Comparison of ENCODE assay signal across 24 cellular contexts in genomic region chr1:94935476-94935875, GRCh38. TPM values are rescaled to one million over a fixed set of nuclear protein-coding genes. Genes with fewer than 3 reads are reported as not detected.
DNase-seq lines count a peak whose midpoint lies in the region; ATAC-seq and TF ChIP-seq lines count a peak whose summit lies in the region.
"Had no signal": no experiment of that assay in that cellular context is flagged by ENCODE, and none has a peak within 500 bp of the region (broad histone marks: within the 10 kb centered on the region; RNA-seq: fewer than 3 reads in every experiment).

No MANE protein-coding gene starts in this region.

- H3K36me3 ChIP-seq in GM23338 (ENCODE audit: insufficient read depth) (no peaks in the 10 kb centered on the region), ascending aorta (peaks cover 0 to 22% of the 10 kb centered on the region in 2 donors), thoracic aorta (no peaks in the 10 kb centered on the region)
- H3K36me3 ChIP-seq in CD8-positive, alpha-beta T cell (ENCODE audit: insufficient read depth, low read length): no peaks in the 10 kb centered on the region
- H3K36me3 ChIP-seq: neutrophil, suprapubic skin had no signal

- CTCF ChIA-PET in CD8-positive, alpha-beta T cell (lab: Charles Lee): no interaction called here

- H3K27me3 Mint-ChIP-seq in GM23338 (ENCODE audit: insufficient read depth, low read depth, poor library complexity) (peaks cover 4% of the 10 kb centered on the region), mesothelial cell of epicardium (ENCODE audit: low read depth) (no peaks in the 10 kb centered on the region)
- H3K27me3 Mint-ChIP-seq in CD8-positive, alpha-beta T cell (ENCODE audit: low read depth): peaks cover 5% of the 10 kb centered on the region

- H3F3A ChIP-seq in GM23338 (replicated peaks; ENCODE audit: low read depth): no peaks in the 10 kb centered on the region

- H3K36me3 Mint-ChIP-seq in GM23338 (ENCODE audit: low read depth) (peaks cover 11% of the 10 kb centered on the region; the same call in 1 of the 3 replicates), mesothelial cell of epicardium (peaks cover 11% of the 10 kb centered on the region)
- no peaks in the 10 kb centered on the region for H3K36me3 Mint-ChIP-seq in CD8-positive, alpha-beta T cell
- H3K36me3 Mint-ChIP-seq: CD14-positive monocyte had no signal

- H3K9me2 ChIP-seq in GM23338 (ENCODE audit: insufficient read depth): peaks cover 6% of the 10 kb centered on the region; the same call in 1 of the 2 replicates

- ATAC-seq in GM23338 (no peak), thoracic aorta (ENCODE audit: insufficient number of reproducible peaks, low FRiP score, low read depth) (no peak), GM18519 (IDR thresholded peaks at IDR 0.05; ENCODE audit: low FRiP score, unreplicated experiment) (no peak), GM19023 (IDR thresholded peaks at IDR 0.05; ENCODE audit: unreplicated experiment) (no peak)
- no peak for ATAC-seq in CD8-positive, alpha-beta T cell
- ATAC-seq: activated T-cell treated with anti-CD3 and anti-CD28 coated beads, Interleukin-2, amount 50 U/mL, for 4 hours; K562; lower lobe of right lung; Panc1 had no signal

- H3K4me1 Mint-ChIP-seq in GM23338 (peaks cover 28% of the 10 kb centered on the region), mesothelial cell of epicardium (peaks cover 47% of the 10 kb centered on the region)
- peaks cover 4% of the 10 kb centered on the region for H3K4me1 Mint-ChIP-seq in CD8-positive, alpha-beta T cell (ENCODE audit: low read depth)
- H3K4me1 Mint-ChIP-seq: CD14-positive monocyte had no signal

- H3K4me3 Mint-ChIP-seq in GM23338 (no peak overlapping the region), mesothelial cell of epicardium (no peak overlapping the region)
- H3K4me3 Mint-ChIP-seq in CD8-positive, alpha-beta T cell: no peak overlapping the region
- H3K4me3 Mint-ChIP-seq: activated T-cell treated with anti-CD3 and anti-CD28 coated beads, Interleukin-2, amount 50 U/mL, for 4 hours; CD14-positive monocyte had no signal

- POLR2A ChIA-PET in CD8-positive, alpha-beta T cell (lab: Charles Lee): interaction anchor here (0.6 kb wide), 1 partner anchor 18 kb away, joined by 3 read pairs; no protein-coding TSS in a partner anchor

- no peak for TF ChIP-seq CTCF in GM23338 (conservative IDR thresholded peaks at IDR 0.05; ENCODE audit: low read depth in 2 of 2)
- TF ChIP-seq CTCF in ascending aorta (IDR thresholded peaks at IDR 0.05): no peak
- no peak for TF ChIP-seq CTCF in mesothelial cell of epicardium (IDR thresholded peaks at IDR 0.05; ENCODE audit: unreplicated experiment)
- TF ChIP-seq CTCF in thoracic aorta (IDR thresholded peaks at IDR 0.05): no peak
- TF ChIP-seq CTCF in CD8-positive, alpha-beta T cell (IDR thresholded peaks at IDR 0.05): no peak

- intact Hi-C loops in ascending aorta (cut with DNase I): no loop called here
- intact Hi-C loops in CD8-positive, alpha-beta T cell (cut with DNase I, micrococcal nuclease): no loop called here

- H3K27ac ChIP-seq in GM23338 (ENCODE audit: low read depth) (no peak overlapping the region; the same call in 1 of the 2 replicates), ascending aorta (peak overlapping the region; percentile 57 to 75), thoracic aorta (peak overlapping the region; percentile 48 to 57)
- no peak overlapping the region for H3K27ac ChIP-seq in CD8-positive, alpha-beta T cell (ENCODE audit: low read depth, low read length)
- H3K27ac ChIP-seq: lower lobe of right lung, neutrophil, suprapubic skin had no signal

- H3K4me1 ChIP-seq in GM23338 (ENCODE audit: insufficient read depth): peaks cover 34% of the 10 kb centered on the region
- H3K4me1 ChIP-seq in ascending aorta: peaks cover 0 to 36% of the 10 kb centered on the region in 2 donors
- peaks cover 25 to 47% of the 10 kb centered on the region in 2 donors for H3K4me1 ChIP-seq in thoracic aorta (ENCODE audit: control insufficient read depth in 1 of 2, low read depth in 2 of 2)
- H3K4me1 ChIP-seq in CD8-positive, alpha-beta T cell (ENCODE audit: insufficient read depth, low read length): no peaks in the 10 kb centered on the region

- H2AFZ ChIP-seq in GM23338: no peak overlapping the region

- no peaks in the 10 kb centered on the region for H3K9me3 ChIP-seq in ascending aorta
- no peaks in the 10 kb centered on the region for H3K9me3 ChIP-seq in thoracic aorta
- no peaks in the 10 kb centered on the region for H3K9me3 ChIP-seq in CD8-positive, alpha-beta T cell (ENCODE audit: low read length)
- H3K9me3 ChIP-seq: lower lobe of right lung, neutrophil, suprapubic skin had no signal

- no peaks in the 10 kb centered on the region for H4K20me1 ChIP-seq in GM23338 (replicated peaks; ENCODE audit: insufficient read depth)

- H3K27me3 ChIP-seq in GM23338 (ENCODE audit: insufficient read depth): no peaks in the 10 kb centered on the region
- H3K27me3 ChIP-seq in ascending aorta: no peaks in the 10 kb centered on the region
- no peaks in the 10 kb centered on the region for H3K27me3 ChIP-seq in thoracic aorta (replicated peaks; ENCODE audit: insufficient read depth)
- no peaks in the 10 kb centered on the region for H3K27me3 ChIP-seq in CD8-positive, alpha-beta T cell (ENCODE audit: insufficient read depth, low read length)
- H3K27me3 ChIP-seq: suprapubic skin had no signal

- no peak overlapping the region for H3K4me2 ChIP-seq in GM23338

- no peaks in the 10 kb centered on the region; the same call in 2 of the 3 replicates for H3K9me3 Mint-ChIP-seq in GM23338
- no peaks in the 10 kb centered on the region for H3K9me3 Mint-ChIP-seq in mesothelial cell of epicardium
- no peaks in the 10 kb centered on the region for H3K9me3 Mint-ChIP-seq in CD8-positive, alpha-beta T cell
- H3K9me3 Mint-ChIP-seq: activated T-cell treated with anti-CD3 and anti-CD28 coated beads, Interleukin-2, amount 50 U/mL, for 4 hours had no signal

- H3K79me2 ChIP-seq in GM23338 (replicated peaks; ENCODE audit: insufficient read depth): peaks cover 4% of the 10 kb centered on the region

- H3K4me3 ChIP-seq in GM23338: no peak overlapping the region
- peak overlapping the region in 1 of 2 donors; percentile 35 for H3K4me3 ChIP-seq in ascending aorta
- no peak overlapping the region for H3K4me3 ChIP-seq in thoracic aorta
- H3K4me3 ChIP-seq in CD8-positive, alpha-beta T cell (ENCODE audit: low read depth, low read length): no peak overlapping the region
- H3K4me3 ChIP-seq: K562, lower lobe of right lung, skin epidermis, suprapubic skin had no signal

- DNase-seq in GM23338 (ENCODE audit: low spot score) (no peak), ascending aorta (ENCODE audit: low spot score in 2 of 2) (no peak), mesothelial cell of epicardium (ENCODE audit: low spot score in 2 of 2, unreplicated experiment in 2 of 2) (no peak), thoracic aorta (ENCODE audit: low spot score) (no peak), H4 (ENCODE audit: low spot score) (no peak)
- DNase-seq in CD8-positive, alpha-beta T cell: no peak
- DNase-seq: activated naive CD4-positive, alpha-beta T cell; activated T-cell treated with anti-CD3 and anti-CD28 coated beads, Interleukin-2, amount 50 U/mL, for 4 hours; cortex of kidney; kidney; lower lobe of right lung; NCI-H1417 treated with DMSO at 0.1 percent for 48 hours; NCI-H446 treated with DMSO at 0.1 percent for 48 hours; SHP77 treated with DMSO at 0.1 percent for 48 hours; stimulated activated CD4-positive, alpha-beta T cell treated with anti-CD3 and anti-CD28 coated beads, Interleukin-1b, Interleukin-23, amount 100 ng/mL, for 48 hours; T-helper 1 cell had no signal

- peak overlapping the region; percentile 3; the same call in 1 of the 2 replicates for H3K27ac Mint-ChIP-seq in GM23338
- peak overlapping the region; percentile 91 for H3K27ac Mint-ChIP-seq in mesothelial cell of epicardium
- H3K27ac Mint-ChIP-seq in CD8-positive, alpha-beta T cell: no peak overlapping the region
- H3K27ac Mint-ChIP-seq: CD14-positive monocyte had no signal

TF ChIP-seq in GM23338, 12 proteins besides CTCF, POLR2A, EP300 and RAD21 (continues in another document):
- TF ChIP-seq ZNF331 (CRISPR knock-in tag; IDR thresholded peaks at IDR 0.05; ENCODE audit: low read depth): no peak
- no peak for TF ChIP-seq EZH2 (IDR thresholded peaks at IDR 0.05; ENCODE audit: low read depth, unreplicated experiment)
- no peak for TF ChIP-seq ZNF114 (CRISPR knock-in tag; IDR thresholded peaks at IDR 0.05)
- no peak for TF ChIP-seq STAT1 (IDR thresholded peaks at IDR 0.05; ENCODE audit: unreplicated experiment)
- no peak for TF ChIP-seq EZH2phosphoT487 (IDR thresholded peaks at IDR 0.05; ENCODE audit: unreplicated experiment)
- no peak for TF ChIP-seq JUNB (IDR thresholded peaks at IDR 0.05; ENCODE audit: unreplicated experiment)
- no peak for TF ChIP-seq ETS1 (IDR thresholded peaks at IDR 0.05)
- TF ChIP-seq NANOG (IDR thresholded peaks at IDR 0.05; ENCODE audit: borderline replicate concordance): no peak
- TF ChIP-seq CREB1 (CRISPR knock-in tag; IDR thresholded peaks at IDR 0.05; ENCODE audit: low read depth): no peak

RNA-seq across cellular contexts. Expression of gene CNN3, which starts 8.6 kb away (rescaled TPM):
- 220 and 247 TPM in 2 replicates for total RNA-seq in GM23338 (2014; rRNA removed; shearing (Covaris generic))
- polyA plus RNA-seq in GM23338 (2016; fragmentation: Nextera tagmentation; extraction: Ambion mirVana): 270 and 312 TPM in 2 replicates
- total RNA-seq in ascending aorta (362 TPM), mesothelial cell of epicardium (241 to 260 TPM (median 247 TPM) in 3 replicates), thoracic aorta (100 to 1,000 TPM; 225 to 257 TPM)
- 121 and 137 TPM in 2 replicates for total RNA-seq in H4 (2014; rRNA removed; shearing (Covaris generic))
- 1 to 10 TPM; 7.5 to 9.4 TPM for total RNA-seq in CD8-positive, alpha-beta T cell

Comparison
In these comparisons a context has a peak if more than half of its experiments do, and no peak if none do; other contexts are left out.
1. H3K27ac ChIP-seq: peak in ascending aorta (2 of 2) and thoracic aorta (2 of 2); none in GM23338 (single experiment) and CD8-positive, alpha-beta T cell (single experiment).
2. RNA of gene CNN3, which starts 8.6 kb away (total RNA-seq): 362 TPM in ascending aorta (single experiment), 225 to 257 TPM in thoracic aorta, 241 to 260 TPM in mesothelial cell of epicardium, 220 to 247 TPM in GM23338 and 121 to 137 TPM in H4; 7.5 to 9.4 TPM in CD8-positive, alpha-beta T cell; every median in the first group is over 10 times any median in the second.